In genomic region chr17:82013772-82014321, GRCh38 we compare ENCODE assay signal across 1 cellular context.
A peak's percentile ranks its signal among the peaks of the same experiment; 100 is the strongest.
TF ChIP-seq lines count a peak whose summit lies in the region.

No MANE protein-coding gene starts in this region.

TF ChIP-seq in HepG2, 621 proteins besides CTCF, POLR2A, EP300 and RAD21 (continued from another document):
- no peak for TF ChIP-seq HNF1A (IDR thresholded peaks at IDR 0.05; ENCODE audit: low read depth)
- TF ChIP-seq HNF1A (CRISPR knock-in tag; IDR thresholded peaks at IDR 0.05; ENCODE audit: borderline replicate concordance): peak; percentile 64
- TF ChIP-seq MTA1 (CRISPR knock-in tag; IDR thresholded peaks at IDR 0.05; ENCODE audit: borderline replicate concordance): peak; percentile 74; the same call in 1 of the 2 replicates
- TF ChIP-seq BORCS8-MEF2B (CRISPR knock-in tag; IDR thresholded peaks at IDR 0.05): no peak
- TF ChIP-seq, protein P1, sequence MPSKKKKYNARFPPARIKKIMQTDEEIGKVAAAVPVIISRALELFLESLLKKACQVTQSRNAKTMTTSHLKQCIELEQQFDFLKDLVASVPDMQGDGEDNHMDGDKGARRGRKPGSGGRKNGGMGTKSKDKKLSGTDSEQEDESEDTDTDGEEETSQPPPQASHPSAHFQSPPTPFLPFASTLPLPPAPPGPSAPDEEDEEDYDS (CRISPR knock-in tag; IDR thresholded peaks at IDR 0.05): no peak
- TF ChIP-seq ZMAT3 (CRISPR knock-in tag; conservative IDR thresholded peaks at IDR 0.05): 0 out of 2 replicates have a peak, but pooled peaks have one; percentile 50
- no peak for TF ChIP-seq ZNF496 (CRISPR knock-in tag; IDR thresholded peaks at IDR 0.05; ENCODE audit: insufficient replicate concordance)
- TF ChIP-seq ZNF552 (CRISPR knock-in tag; IDR thresholded peaks at IDR 0.05; ENCODE audit: borderline replicate concordance): no peak
- TF ChIP-seq ELF4 (CRISPR knock-in tag; IDR thresholded peaks at IDR 0.05; ENCODE audit: borderline replicate concordance): no peak
- no peak for TF ChIP-seq TRAFD1 (CRISPR knock-in tag; IDR thresholded peaks at IDR 0.05; ENCODE audit: borderline replicate concordance)
- 0 out of 2 replicates have a peak, but pooled peaks have one; percentile 56 for TF ChIP-seq ZNF331 (CRISPR knock-in tag; IDR thresholded peaks at IDR 0.05)
- no peak for TF ChIP-seq RORA (CRISPR knock-in tag; IDR thresholded peaks at IDR 0.05)
- 0 out of 2 replicates have a peak, but pooled peaks have one; percentile 20 for TF ChIP-seq GZF1 (CRISPR knock-in tag; IDR thresholded peaks at IDR 0.05)
- TF ChIP-seq SMAD1 (CRISPR knock-in tag; IDR thresholded peaks at IDR 0.05; ENCODE audit: borderline replicate concordance, low read depth): 0 out of 2 replicates have a peak, but pooled peaks have one; percentile 21
- 0 out of 2 replicates have a peak, but pooled peaks have one; percentile 16 for TF ChIP-seq AHR (CRISPR knock-in tag; IDR thresholded peaks at IDR 0.05)
- peak; percentile 38; the same call in 1 of the 2 replicates for TF ChIP-seq CSRNP1 (CRISPR knock-in tag; IDR thresholded peaks at IDR 0.05)
- peak; percentile 60 for TF ChIP-seq FOSL2 (CRISPR knock-in tag; IDR thresholded peaks at IDR 0.05)
- no peak for TF ChIP-seq FOXK2 (IDR thresholded peaks at IDR 0.05)
- TF ChIP-seq HNRNPL (IDR thresholded peaks at IDR 0.05; ENCODE audit: low read depth, low read length): peak; percentile 98
- TF ChIP-seq FOXP4 (CRISPR knock-in tag; IDR thresholded peaks at IDR 0.05): peak; percentile 40; the same call in 1 of the 2 replicates
- no peak for TF ChIP-seq SOX13 (IDR thresholded peaks at IDR 0.05)
- TF ChIP-seq SOX13 (CRISPR knock-in tag; conservative IDR thresholded peaks at IDR 0.05 in 1 of 2, IDR thresholded peaks at IDR 0.05 in 1 of 2): peak in 1 of 2 experiments; percentile 61; a peak in 2 of 4 replicates
- TF ChIP-seq RXRB (CRISPR knock-in tag; IDR thresholded peaks at IDR 0.05; ENCODE audit: borderline replicate concordance): peak; percentile 54; the same call in 1 of the 2 replicates
- TF ChIP-seq HDAC2 (CRISPR knock-in tag; IDR thresholded peaks at IDR 0.05): peak; percentile 68
- peak; percentile 80; the same call in 1 of the 2 replicates for TF ChIP-seq AFF4 (CRISPR knock-in tag; IDR thresholded peaks at IDR 0.05)
- peak; percentile 50; the same call in 1 of the 2 replicates for TF ChIP-seq BCL6 (CRISPR knock-in tag; IDR thresholded peaks at IDR 0.05)
- TF ChIP-seq, protein P2, sequence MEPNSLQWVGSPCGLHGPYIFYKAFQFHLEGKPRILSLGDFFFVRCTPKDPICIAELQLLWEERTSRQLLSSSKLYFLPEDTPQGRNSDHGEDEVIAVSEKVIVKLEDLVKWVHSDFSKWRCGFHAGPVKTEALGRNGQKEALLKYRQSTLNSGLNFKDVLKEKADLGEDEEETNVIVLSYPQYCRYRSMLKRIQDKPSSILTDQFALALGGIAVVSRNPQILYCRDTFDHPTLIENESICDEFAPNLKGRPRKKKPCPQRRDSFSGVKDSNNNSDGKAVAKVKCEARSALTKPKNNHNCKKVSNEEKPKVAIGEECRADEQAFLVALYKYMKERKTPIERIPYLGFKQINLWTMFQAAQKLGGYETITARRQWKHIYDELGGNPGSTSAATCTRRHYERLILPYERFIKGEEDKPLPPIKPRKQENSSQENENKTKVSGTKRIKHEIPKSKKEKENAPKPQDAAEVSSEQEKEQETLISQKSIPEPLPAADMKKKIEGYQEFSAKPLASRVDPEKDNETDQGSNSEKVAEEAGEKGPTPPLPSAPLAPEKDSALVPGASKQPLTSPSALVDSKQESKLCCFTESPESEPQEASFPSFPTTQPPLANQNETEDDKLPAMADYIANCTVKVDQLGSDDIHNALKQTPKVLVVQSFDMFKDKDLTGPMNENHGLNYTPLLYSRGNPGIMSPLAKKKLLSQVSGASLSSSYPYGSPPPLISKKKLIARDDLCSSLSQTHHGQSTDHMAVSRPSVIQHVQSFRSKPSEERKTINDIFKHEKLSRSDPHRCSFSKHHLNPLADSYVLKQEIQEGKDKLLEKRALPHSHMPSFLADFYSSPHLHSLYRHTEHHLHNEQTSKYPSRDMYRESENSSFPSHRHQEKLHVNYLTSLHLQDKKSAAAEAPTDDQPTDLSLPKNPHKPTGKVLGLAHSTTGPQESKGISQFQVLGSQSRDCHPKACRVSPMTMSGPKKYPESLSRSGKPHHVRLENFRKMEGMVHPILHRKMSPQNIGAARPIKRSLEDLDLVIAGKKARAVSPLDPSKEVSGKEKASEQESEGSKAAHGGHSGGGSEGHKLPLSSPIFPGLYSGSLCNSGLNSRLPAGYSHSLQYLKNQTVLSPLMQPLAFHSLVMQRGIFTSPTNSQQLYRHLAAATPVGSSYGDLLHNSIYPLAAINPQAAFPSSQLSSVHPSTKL (CRISPR knock-in tag; IDR thresholded peaks at IDR 0.05): peak; percentile 60
- peak; percentile 75 for TF ChIP-seq ZFX (CRISPR knock-in tag; IDR thresholded peaks at IDR 0.05; ENCODE audit: low read depth)
- TF ChIP-seq HMGA1 (CRISPR knock-in tag; conservative IDR thresholded peaks at IDR 0.05): no peak
- TF ChIP-seq CREM (IDR thresholded peaks at IDR 0.05): peak; percentile 49; the same call in 1 of the 2 replicates
- TF ChIP-seq CREM (CRISPR knock-in tag; IDR thresholded peaks at IDR 0.05): no peak
